In the genomic region with DNA sequence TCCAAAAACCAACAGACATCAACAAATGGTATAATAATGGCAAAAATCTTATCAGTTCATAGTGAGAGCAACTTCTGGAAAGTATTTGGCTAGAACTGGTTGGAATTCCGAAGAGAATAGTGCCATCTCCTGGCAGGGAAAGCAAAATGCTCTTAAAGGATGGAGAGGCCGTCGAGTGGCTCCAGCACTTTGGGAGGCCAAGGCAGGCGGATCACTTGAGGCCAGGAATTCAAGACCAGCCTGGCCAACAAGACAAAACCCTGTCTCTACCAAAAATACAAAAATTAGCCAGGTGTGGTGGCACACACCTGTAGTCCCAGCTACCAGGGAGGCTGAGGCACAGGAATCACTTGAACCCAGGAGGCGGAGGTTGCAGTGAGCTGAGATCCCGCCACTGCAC, we compare ENCODE assay signal across 1 cellular context.
TF ChIP-seq lines count a peak whose summit lies in the region.

No MANE protein-coding gene starts in this region.

TF ChIP-seq in H1, 55 proteins besides CTCF, POLR2A, EP300 and RAD21:
- peak; percentile 85 for TF ChIP-seq TEAD4 (IDR thresholded peaks at IDR 0.05; ENCODE audit: low read depth, low read length)
